1 cellular context compared by ENCODE assay signal in genomic region chr14:68726093-68726695, GRCh38.
TF ChIP-seq lines count a peak whose summit lies in the region.

No MANE protein-coding gene starts in this region.

TF ChIP-seq in K562, 482 proteins besides CTCF, POLR2A, EP300 and RAD21 (continued from another document and continues in another):
- no peak for TF ChIP-seq ZNF592 (IDR thresholded peaks at IDR 0.05)
- TF ChIP-seq ELF4 (CRISPR knock-in tag; IDR thresholded peaks at IDR 0.05), result peak; percentile 90; the same call in 1 of the 2 replicates
- 0 out of 2 replicates have a peak, but pooled peaks have one; percentile 33 for TF ChIP-seq BCOR (IDR thresholded peaks at IDR 0.05)
- TF ChIP-seq ARID1B (IDR thresholded peaks at IDR 0.05), result peak; percentile 64
- TF ChIP-seq THRAP3 (IDR thresholded peaks at IDR 0.05; ENCODE audit: borderline replicate concordance), result no peak
- no peak for TF ChIP-seq HNRNPK (IDR thresholded peaks at IDR 0.05; ENCODE audit: low read depth, low read length, poor library complexity, severe bottlenecking)
- no peak for TF ChIP-seq ELK1 (CRISPR knock-in tag; IDR thresholded peaks at IDR 0.05)
- TF ChIP-seq MLLT1 (IDR thresholded peaks at IDR 0.05), result peak in 1 of 2 experiments; percentile 68; a peak in 1 of 4 replicates
- TF ChIP-seq POLR2H (tag; IDR thresholded peaks at IDR 0.05; ENCODE audit: low read depth), result no peak
- TF ChIP-seq ETS1 (conservative IDR thresholded peaks at IDR 0.05; ENCODE audit: control insufficient read depth, low read depth, low read length), result no peak
- TF ChIP-seq MEF2D (tag; conservative IDR thresholded peaks at IDR 0.05; ENCODE audit: low read depth), result no peak
- TF ChIP-seq GABPB1 (CRISPR knock-in tag; IDR thresholded peaks at IDR 0.05), result no peak
- TF ChIP-seq FOXA1 (IDR thresholded peaks at IDR 0.05; ENCODE audit: borderline replicate concordance), result no peak
- peak; percentile 63 to 70; a peak in 2 of 4 replicates for TF ChIP-seq TRIM24 (IDR thresholded peaks at IDR 0.05)
- no peak for TF ChIP-seq NEUROD1 (IDR thresholded peaks at IDR 0.05; ENCODE audit: borderline replicate concordance, low read depth, low read length, partially characterized antibody)
- no peak for TF ChIP-seq ZNF274 (IDR thresholded peaks at IDR 0.05; ENCODE audit: borderline replicate concordance, low read depth, low read length)
- no peak for TF ChIP-seq FUS (optimal IDR thresholded peaks at IDR 0.05; ENCODE audit: low read depth, low read length)
- peak; percentile 86 for TF ChIP-seq CC2D1A (IDR thresholded peaks at IDR 0.05)
- TF ChIP-seq NKRF (IDR thresholded peaks at IDR 0.05; ENCODE audit: borderline replicate concordance), result 0 out of 2 replicates have a peak, but pooled peaks have one; percentile 30
- no peak for TF ChIP-seq HEY1 (CRISPR knock-in tag; IDR thresholded peaks at IDR 0.05; ENCODE audit: borderline replicate concordance)
- TF ChIP-seq FOXK2 (conservative IDR thresholded peaks at IDR 0.05 in 1 of 2, IDR thresholded peaks at IDR 0.05 in 1 of 2; ENCODE audit: low read depth in 2 of 2), result 0 out of 4 replicates have a peak, but pooled peaks have one; percentile 9 to 11
- TF ChIP-seq ZBTB9 (CRISPR knock-in tag; IDR thresholded peaks at IDR 0.05), result no peak
- no peak for TF ChIP-seq MAZ (CRISPR knock-in tag; conservative IDR thresholded peaks at IDR 0.05 in 1 of 2, IDR thresholded peaks at IDR 0.05 in 1 of 2)
- TF ChIP-seq NRF1 (conservative IDR thresholded peaks at IDR 0.05 in 1 of 2, IDR thresholded peaks at IDR 0.05 in 1 of 2), result no peak
- TF ChIP-seq KAT2B (IDR thresholded peaks at IDR 0.05; ENCODE audit: low read depth, low read length), result no peak
- TF ChIP-seq BRD4 (IDR thresholded peaks at IDR 0.05), result no peak
- TF ChIP-seq ZNF77 (CRISPR knock-in tag; IDR thresholded peaks at IDR 0.05), result no peak
- 0 out of 2 replicates have a peak, but pooled peaks have one; percentile 87 for TF ChIP-seq LARP7 (IDR thresholded peaks at IDR 0.05)
- TF ChIP-seq AFF1 (IDR thresholded peaks at IDR 0.05; ENCODE audit: low read depth in 1 of 2, partially characterized antibody in 2 of 2), result no peak
- TF ChIP-seq HDAC6 (IDR thresholded peaks at IDR 0.05; ENCODE audit: low read depth, low read length), result no peak
- no peak for TF ChIP-seq STAT6 (CRISPR knock-in tag; IDR thresholded peaks at IDR 0.05)
- TF ChIP-seq FOXM1 (IDR thresholded peaks at IDR 0.05; ENCODE audit: low read depth), result peak; percentile 26; the same call in 1 of the 2 replicates
- TF ChIP-seq FOXM1 (CRISPR knock-in tag; IDR thresholded peaks at IDR 0.05; ENCODE audit: low read depth), result no peak
- peak; percentile 82; the same call in 1 of the 2 replicates for TF ChIP-seq CHAMP1 (IDR thresholded peaks at IDR 0.05)
- no peak for TF ChIP-seq RBM14 (IDR thresholded peaks at IDR 0.05; ENCODE audit: borderline replicate concordance, insufficient read depth, low read depth, low read length)
